Comparison of ENCODE assay signal across 8 cellular contexts in genomic region chr11:9663699-9664275, GRCh38. TPM values are rescaled to one million over a fixed set of nuclear protein-coding genes. Genes with fewer than 3 reads are reported as not detected.
DNase-seq lines count a peak whose midpoint lies in the region; ATAC-seq and TF ChIP-seq lines count a peak whose summit lies in the region.

Gene SWAP70 (plus strand): TSS chr11:9664077. CDS start chr11:9664180, 103 bp downstream.

- no peaks in the 10 kb centered on the region for H3K4me1 ChIP-seq in right cardiac atrium (ENCODE audit: control insufficient read depth, insufficient read depth, low read length)
- H3K4me1 ChIP-seq in rectal smooth muscle tissue (ENCODE audit: control insufficient read depth, insufficient read depth, low read length): peaks cover 3% of the 10 kb centered on the region
- H3K4me1 ChIP-seq in uterus: no peaks in the 10 kb centered on the region

- no peaks in the 10 kb centered on the region for H3K36me3 ChIP-seq in rectal smooth muscle tissue (ENCODE audit: control insufficient read depth, insufficient read depth, low read length)
- no peaks in the 10 kb centered on the region for H3K36me3 ChIP-seq in uterus

- peak; percentile 98 to 99 for ATAC-seq in right cardiac atrium

- intact Hi-C loops in right cardiac atrium (cut with DNase I): no loop called here
- intact Hi-C loops in uterus (cut with DNase I; ENCODE audit: low total_unique reads): no loop called here

- no peaks in the 10 kb centered on the region for H3K27me3 ChIP-seq in right cardiac atrium (ENCODE audit: control insufficient read depth, insufficient read depth)
- no peaks in the 10 kb centered on the region for H3K27me3 ChIP-seq in rectal smooth muscle tissue (ENCODE audit: control insufficient read depth, insufficient read depth, low read length)
- H3K27me3 ChIP-seq in uterus: no peaks in the 10 kb centered on the region

- TF ChIP-seq POLR2A in uterus (IDR thresholded peaks at IDR 0.05): peak; percentile 65 to 87

- peak within 1 kb of the TSS; percentile 80 for H3K9ac ChIP-seq in rectal smooth muscle tissue (ENCODE audit: low read length)

- DNase-seq in GM04503 (ENCODE audit: low read depth) (peak; percentile 61), H4 (ENCODE audit: low spot score) (peak; percentile 78), LNCaP clone FGC (ENCODE audit: low read depth) (peak; percentile 31), T-helper 1 cell (peak; percentile 57 to 69 (median 62)), right cardiac atrium (peak; percentile 92 to 97 (median 97)), uterus (peak; percentile 91 to 94)

- 2% methylated on average over 38 of the region's 38 CpGs for WGBS in right cardiac atrium

- H3K4me3 ChIP-seq in LNCaP clone FGC (ENCODE audit: low read depth, low read length): peak within 1 kb of the TSS; percentile 62
- peak within 1 kb of the TSS; percentile 80 for H3K4me3 ChIP-seq in right cardiac atrium (ENCODE audit: low read length)
- peak within 1 kb of the TSS; percentile 97 for H3K4me3 ChIP-seq in rectal smooth muscle tissue (ENCODE audit: low read length)
- peak within 1 kb of the TSS; percentile 76 to 97 for H3K4me3 ChIP-seq in uterus

- TF ChIP-seq CTCF in LNCaP clone FGC (IDR thresholded peaks at IDR 0.05; ENCODE audit: control insufficient read depth, extremely low read depth, insufficient read depth) (no peak), uterus (IDR thresholded peaks at IDR 0.05) (peak; percentile 42 to 87 (median 66))

- H3K27ac ChIP-seq in angular gyrus (ENCODE audit: low read depth, low read length) (peak within 1 kb of the TSS; percentile 86), right cardiac atrium (ENCODE audit: low read length) (peak within 1 kb of the TSS; percentile 94), rectal smooth muscle tissue (ENCODE audit: low read depth, low read length) (peak within 1 kb of the TSS; percentile 90), uterus (peak within 1 kb of the TSS; percentile 95 to 99)

- H3K9me3 ChIP-seq in right cardiac atrium (ENCODE audit: control insufficient read depth, low read length) (no peaks in the 10 kb centered on the region), uterus (no peaks in the 10 kb centered on the region)

RNA-seq across cellular contexts. Expression of gene SWAP70, which starts in this region (rescaled TPM):
- total RNA-seq in H4 (2014; rRNA removed; shearing (Covaris generic)): 12.4 and 14.3 TPM in 2 replicates
- 10 to 100 TPM; 19.0 to 30.1 (median 23.1) TPM for total RNA-seq in right cardiac atrium
- polyA plus RNA-seq in right cardiac atrium: 10.4 TPM
- 10 to 100 TPM; 11.5 to 65.6 (median 41.5) TPM for total RNA-seq in uterus

Comparison
In these comparisons a context has a peak if more than half of its experiments do, and no peak if none do; other contexts are left out.
1. Peak in every context shown above with its lines: DNase-seq, ATAC-seq, H3K4me3 ChIP-seq and H3K27ac ChIP-seq.
2. DNase-seq: peak in every context shown above with its lines; median percentile 97 in right cardiac atrium; 92 in uterus; 78 in H4; 62 in T-helper 1 cell; 61 in GM04503; 31 in LNCaP clone FGC.